ENCODE assay signal across 10 cellular contexts in the genomic region with DNA sequence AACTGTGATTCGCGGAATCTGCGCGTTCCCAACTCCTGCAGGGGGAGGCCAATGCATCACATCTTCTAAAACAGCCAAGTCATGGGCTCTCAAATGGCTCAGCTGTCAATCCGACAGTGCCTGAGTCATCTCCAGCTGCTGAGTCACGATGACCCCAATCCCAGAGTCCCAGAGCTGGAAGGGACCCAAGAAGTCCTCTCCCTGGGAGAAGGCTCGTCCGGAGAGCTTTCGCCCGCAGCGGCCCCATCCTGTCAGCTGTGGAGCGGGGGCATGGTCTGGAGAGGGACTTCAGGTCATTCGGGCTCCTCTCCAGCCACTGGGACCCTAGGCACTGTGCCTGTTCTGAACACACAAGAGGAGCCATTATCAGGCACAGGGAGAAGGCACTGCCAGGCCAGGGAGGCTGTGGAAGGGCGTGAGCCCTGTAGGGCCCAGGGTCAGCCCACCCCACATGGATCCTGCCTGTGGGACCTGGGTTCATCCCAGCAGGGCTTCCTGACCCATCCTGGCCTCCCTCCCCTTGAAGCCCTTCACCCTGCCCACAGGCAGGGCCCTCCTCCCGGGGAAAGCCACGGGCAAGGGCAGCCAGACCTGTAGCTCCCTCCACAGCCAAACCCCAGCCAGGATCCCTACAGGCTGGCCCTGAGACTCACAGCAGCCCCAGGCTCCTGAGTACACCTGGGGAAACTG. TPM values are rescaled to one million over a fixed set of nuclear protein-coding genes. Genes with fewer than 3 reads are reported as not detected.
DNase-seq lines count a peak whose midpoint lies in the region; ATAC-seq and TF ChIP-seq lines count a peak whose summit lies in the region.
"Had no signal": no experiment of that assay in that cellular context is flagged by ENCODE, and none has a peak within 500 bp of the region (broad histone marks: within the 10 kb centered on the region; RNA-seq: fewer than 3 reads in every experiment).

No MANE protein-coding gene starts in this region.

- H3K36me3 Mint-ChIP-seq in activated CD8-positive, alpha-beta T cell treated with anti-CD3 and anti-CD28 coated beads, Interleukin-2, amount 10 ng/mL, durations not matched to agents 7 days and 5 days (ENCODE audit: low read depth): no peaks in the 10 kb centered on the region
- H3K36me3 Mint-ChIP-seq: naive thymus-derived CD8-positive, alpha-beta T cell had no signal

- H3K27me3 Mint-ChIP-seq in activated CD8-positive, alpha-beta T cell treated with anti-CD3 and anti-CD28 coated beads, Interleukin-2, amount 10 ng/mL, durations not matched to agents 7 days and 5 days (ENCODE audit: low read depth): no peaks in the 10 kb centered on the region

- no peak overlapping the region for H3K27ac Mint-ChIP-seq in activated CD8-positive, alpha-beta T cell treated with anti-CD3 and anti-CD28 coated beads, Interleukin-2, amount 10 ng/mL, durations not matched to agents 7 days and 5 days

- H3K4me1 ChIP-seq in right cardiac atrium (ENCODE audit: control insufficient read depth, insufficient read depth, low read length) (no peaks in the 10 kb centered on the region), spleen (peaks cover 0 to 15% (median 0%) of the 10 kb centered on the region in 6 donors), esophagus muscularis mucosa (peaks cover 4 to 15% (median 11%) of the 10 kb centered on the region in 4 donors)

- no peak overlapping the region for H3K27ac ChIP-seq in right cardiac atrium (ENCODE audit: low read length)
- peak overlapping the region in 6 of 8 donors; percentile 12 to 64 (median 37) for H3K27ac ChIP-seq in spleen
- H3K27ac ChIP-seq in esophagus muscularis mucosa (replicated peaks in 1 of 4): peak overlapping the region in 1 of 4 donors; percentile 18

- H3K27me3 ChIP-seq in right cardiac atrium (ENCODE audit: control insufficient read depth, insufficient read depth): no peaks in the 10 kb centered on the region
- H3K27me3 ChIP-seq in spleen (replicated peaks in 1 of 7): peaks cover 0 to 21% (median 0%) of the 10 kb centered on the region in 7 donors
- H3K27me3 ChIP-seq in esophagus muscularis mucosa: no peaks in the 10 kb centered on the region

- DNase-seq in HFF-Myc (ENCODE audit: extremely low read depth, low read depth) (peak; percentile 84), astrocyte of the hippocampus (ENCODE audit: low read depth, low spot score) (peak; percentile 93), right cardiac atrium (peak; percentile 74 to 82 (median 81)), spleen (peak; percentile 67), esophagus muscularis mucosa (ENCODE audit: extremely low spot score) (no peak), KG1 (lab: John Stamatoyannopoulos, UW) (no peak)
- no peak for DNase-seq in activated CD8-positive, alpha-beta T cell treated with anti-CD3 and anti-CD28 coated beads, Interleukin-2, amount 10 ng/mL, durations not matched to agents 7 days and 5 days
- DNase-seq: activated T-cell treated with anti-CD3 and anti-CD28 coated beads, Interleukin-2, amount 50 U/mL, for 48 hours had no signal

- TF ChIP-seq CTCF in HFF-Myc (IDR thresholded peaks at IDR 0.05; ENCODE audit: low read depth, low read length, missing control alignments) (no peak), spleen (IDR thresholded peaks at IDR 0.05 in 8 of 11, conservative IDR thresholded peaks at IDR 0.05 in 3 of 11) (no peak), esophagus muscularis mucosa (IDR thresholded peaks at IDR 0.05) (no peak)

- H3K4me3 ChIP-seq in HFF-Myc (replicated peaks; ENCODE audit: low read depth, low read length) (no peak overlapping the region), right cardiac atrium (ENCODE audit: low read length) (no peak overlapping the region), spleen (no peak overlapping the region), esophagus muscularis mucosa (no peak overlapping the region)

- POLR2A ChIA-PET in activated CD8-positive, alpha-beta T cell treated with anti-CD3 and anti-CD28 coated beads, Interleukin-2, amount 10 ng/mL, durations not matched to agents 7 days and 5 days (lab: Charles Lee): no interaction called here

- ATAC-seq in right cardiac atrium (peak; percentile 40 to 70), GM21825 (IDR thresholded peaks at IDR 0.05; ENCODE audit: unreplicated experiment) (no peak)
- ATAC-seq in activated CD8-positive, alpha-beta T cell treated with anti-CD3 and anti-CD28 coated beads, Interleukin-2, amount 10 ng/mL, durations not matched to agents 7 days and 5 days: no peak
- ATAC-seq: naive thymus-derived CD8-positive, alpha-beta T cell had no signal

- H3K4me3 Mint-ChIP-seq in activated CD8-positive, alpha-beta T cell treated with anti-CD3 and anti-CD28 coated beads, Interleukin-2, amount 10 ng/mL, durations not matched to agents 7 days and 5 days: no peak overlapping the region
- H3K4me3 Mint-ChIP-seq: naive thymus-derived CD8-positive, alpha-beta T cell had no signal

- H3K9me3 ChIP-seq in right cardiac atrium (ENCODE audit: control insufficient read depth, low read length) (no peaks in the 10 kb centered on the region), spleen (no peaks in the 10 kb centered on the region), esophagus muscularis mucosa (no peaks in the 10 kb centered on the region)

- CTCF ChIA-PET in activated CD8-positive, alpha-beta T cell treated with anti-CD3 and anti-CD28 coated beads, Interleukin-2, amount 10 ng/mL, durations not matched to agents 7 days and 5 days (lab: Charles Lee): no interaction called here

- H3K4me1 Mint-ChIP-seq in activated CD8-positive, alpha-beta T cell treated with anti-CD3 and anti-CD28 coated beads, Interleukin-2, amount 10 ng/mL, durations not matched to agents 7 days and 5 days (ENCODE audit: low read depth): peaks cover 15% of the 10 kb centered on the region

- H3K36me3 ChIP-seq in spleen (no peaks in the 10 kb centered on the region), esophagus muscularis mucosa (no peaks in the 10 kb centered on the region)

- no peak for TF ChIP-seq EP300 in esophagus muscularis mucosa (IDR thresholded peaks at IDR 0.05)

- no peak for TF ChIP-seq POLR2A in spleen (IDR thresholded peaks at IDR 0.05)
- no peak for TF ChIP-seq POLR2A in esophagus muscularis mucosa (IDR thresholded peaks at IDR 0.05; ENCODE audit: low read depth)

- intact Hi-C loops in right cardiac atrium (cut with DNase I): no loop called here
- intact Hi-C loops in spleen (cut with DNase I; ENCODE audit: low total_unique reads): no loop called here
- intact Hi-C loops in esophagus muscularis mucosa (cut with DNase I): no loop called here

- 56% methylated on average over 16 of the region's 16 CpGs for WGBS in right cardiac atrium
- 69 to 81% (median 80%) methylated on average over 10 to 16 of the region's 16 CpGs for WGBS in spleen, 5 donors
- 90% methylated on average over 14 of the region's 16 CpGs for WGBS in esophagus muscularis mucosa

- no peaks in the 10 kb centered on the region for H3K9me3 Mint-ChIP-seq in activated CD8-positive, alpha-beta T cell treated with anti-CD3 and anti-CD28 coated beads, Interleukin-2, amount 10 ng/mL, durations not matched to agents 7 days and 5 days (ENCODE audit: insufficient read depth)
- H3K9me3 Mint-ChIP-seq: naive thymus-derived CD8-positive, alpha-beta T cell had no signal

RNA-seq across cellular contexts. Expression of gene GPC1, which starts 47.6 kb away (rescaled TPM):
- total RNA-seq in right cardiac atrium: 100 to 1,000 TPM in 2 of 4 donors, 10 to 100 TPM in 2; 75.8 to 107 (median 94.8) TPM
- polyA plus RNA-seq in right cardiac atrium: 118 TPM
- 10 to 100 TPM in 5 of 7 donors, 1 to 10 TPM in 2; 7.9 to 25.0 (median 18.6) TPM for total RNA-seq in spleen
- 10 to 100 TPM in 1 of 3 donors, 1 to 10 TPM in 2; 4.1 to 12.4 (median 9.1) TPM for polyA plus RNA-seq in spleen
- 10 to 100 TPM; 29.1 to 71.5 (median 41.8) TPM for total RNA-seq in esophagus muscularis mucosa
- 1 to 10 TPM; 4.4 to 5.7 TPM for total RNA-seq in activated CD8-positive, alpha-beta T cell treated with anti-CD3 and anti-CD28 coated beads, Interleukin-2, amount 10 ng/mL, durations not matched to agents 7 days and 5 days

Comparison
In these comparisons a context has a peak if more than half of its experiments do, and no peak if none do; other contexts are left out.
1. DNase-seq: peak in HFF-Myc (single experiment), astrocyte of the hippocampus (single experiment), right cardiac atrium (3 of 3) and spleen (single experiment); none in esophagus muscularis mucosa (single experiment), activated CD8-positive, alpha-beta T cell treated with anti-CD3 and anti-CD28 coated beads, Interleukin-2, amount 10 ng/mL, durations not matched to agents 7 days and 5 days (single experiment) and KG1 (single experiment).
2. ATAC-seq: peak in right cardiac atrium (2 of 2); none in GM21825 (single experiment) and activated CD8-positive, alpha-beta T cell treated with anti-CD3 and anti-CD28 coated beads, Interleukin-2, amount 10 ng/mL, durations not matched to agents 7 days and 5 days (single experiment).